ENCODE assay signal across 14 cellular contexts in genomic region chr15:80563372-80563997, GRCh38.
"Had no signal": no experiment of that assay in that cellular context is flagged by ENCODE, and none has a peak within 500 bp of the region (broad histone marks: within the 10 kb centered on the region; RNA-seq: fewer than 3 reads in every experiment).

No MANE protein-coding gene starts in this region.

- H3K36me3 ChIP-seq: cardiac muscle cell, colonic mucosa, ovary, spleen had no signal

- ATAC-seq: mucosa of descending colon; naive thymus-derived CD8-positive, alpha-beta T cell; stimulated activated naive B cell treated with anti-CD40 and anti-IgM and Interleukin-4, amounts not matched to agents 10 μg/mL and 1 μg/mL and 100 μg/mL, for 72 hours had no signal

- H3K4me3 ChIP-seq: cardiac muscle cell, colonic mucosa, mucosa of descending colon, ovary, spleen, tibial artery had no signal

- H3K4me1 ChIP-seq: colonic mucosa had no signal

- DNase-seq: activated CD4-positive, alpha-beta T cell treated with anti-CD3 and anti-CD28 coated beads for 1 hour; activated CD4-positive, alpha-beta T cell treated with anti-CD3 and anti-CD28 coated beads, Interleukin-2, amount 50 U/mL, for 4 hours; activated gamma-delta T cell treated with Interleukin-2 at 50 U/mL for 16 hours; colonic mucosa; effector CD4-positive, alpha-beta T cell; mesenchymal stem cell; mucosa of descending colon; naive thymus-derived CD8-positive, alpha-beta T cell; ovary; spleen; stimulated activated CD4-positive, alpha-beta T cell treated with anti-CD3 and anti-CD28 coated beads, Interleukin-4, amount 100 ng/mL, for 4 hours; stimulated activated naive B cell treated with anti-CD40 and anti-IgM and Interleukin-4, amounts not matched to agents 10 μg/mL and 1 μg/mL and 100 μg/mL, for 72 hours; tibial artery had no signal

- H3K27ac ChIP-seq: cardiac muscle cell, colonic mucosa, ovary, spleen, tibial artery had no signal

- H3K9me3 ChIP-seq: colonic mucosa, mucosa of descending colon, ovary, spleen, tibial artery had no signal

- H3K27me3 ChIP-seq: colonic mucosa, ovary, tibial artery had no signal
